ENCODE assay signal across 8 cellular contexts in the genomic region with DNA sequence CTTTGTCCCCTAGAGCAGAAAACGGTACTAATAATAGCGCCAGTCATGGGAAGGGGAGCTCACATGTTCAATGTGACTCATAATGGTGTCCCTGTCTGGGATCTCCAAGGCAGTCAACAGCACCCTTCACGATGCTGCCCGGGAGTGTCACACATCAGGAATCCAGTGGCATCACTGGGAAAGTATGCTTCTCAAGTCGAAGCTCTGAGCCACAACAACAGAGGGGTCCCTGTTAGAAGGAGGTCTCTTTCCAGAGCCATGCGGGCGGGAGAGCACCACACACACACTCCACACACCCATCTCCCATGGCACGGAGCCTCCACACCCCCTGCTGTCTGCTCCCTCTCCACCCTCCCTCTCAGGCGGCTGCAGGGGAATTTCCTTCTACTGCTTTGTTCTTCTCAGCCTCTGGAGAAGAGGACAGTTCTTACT.
DNase-seq lines count a peak whose midpoint lies in the region; ATAC-seq and TF ChIP-seq lines count a peak whose summit lies in the region.

No MANE protein-coding gene starts in this region.

- TF ChIP-seq POLR2A in gastrocnemius medialis (IDR thresholded peaks at IDR 0.05): no peak

- peak; percentile 39 for DNase-seq in HPDE6-E6E7 (ENCODE audit: extremely low spot score)
- DNase-seq in activated CD8-positive, alpha-beta T cell treated with anti-CD3 and anti-CD28 coated beads for 36 hours: peak; percentile 54
- DNase-seq in fibroblast of villous mesenchyme (ENCODE audit: low read depth): peak; percentile 93
- peak; percentile 15 to 59 for DNase-seq in gastrocnemius medialis
- DNase-seq in GM19238 (ENCODE audit: insufficient read length, low spot score): no peak
- no peak for DNase-seq in OCI-M2 (lab: John Stamatoyannopoulos, UW; ENCODE audit: unreplicated experiment)

- peaks cover 96% of the 10 kb centered on the region for H3K36me3 Mint-ChIP-seq in activated CD8-positive, alpha-beta T cell treated with anti-CD3 and anti-CD28 coated beads for 36 hours (ENCODE audit: low read depth)

- no peaks in the 10 kb centered on the region for H3K9me3 Mint-ChIP-seq in activated CD8-positive, alpha-beta T cell treated with anti-CD3 and anti-CD28 coated beads for 36 hours

- H3K4me3 Mint-ChIP-seq in activated CD8-positive, alpha-beta T cell treated with anti-CD3 and anti-CD28 coated beads for 36 hours: peak overlapping the region; percentile 68

- H3K4me1 ChIP-seq in gastrocnemius medialis: peaks cover 47 to 51% of the 10 kb centered on the region in 2 donors

- peaks cover 95% of the 10 kb centered on the region for H3K4me1 Mint-ChIP-seq in activated CD8-positive, alpha-beta T cell treated with anti-CD3 and anti-CD28 coated beads for 36 hours (ENCODE audit: low read depth)

- POLR2A ChIA-PET in activated CD8-positive, alpha-beta T cell treated with anti-CD3 and anti-CD28 coated beads for 36 hours (lab: Charles Lee): interaction anchor here (0.7 to 33.4 kb wide), 16 partner anchors 9 to 276 kb away, joined by 3 to 1082 read pairs (median 3); no protein-coding TSS in a partner anchor

- H3K9me3 ChIP-seq in gastrocnemius medialis: no peaks in the 10 kb centered on the region

- no peaks in the 10 kb centered on the region for H3K27me3 Mint-ChIP-seq in activated CD8-positive, alpha-beta T cell treated with anti-CD3 and anti-CD28 coated beads for 36 hours

- H3K27me3 ChIP-seq in gastrocnemius medialis: no peaks in the 10 kb centered on the region

- peak overlapping the region; percentile 68 to 73 (median 72) for H3K27ac ChIP-seq in gastrocnemius medialis

- H3K27ac Mint-ChIP-seq in activated CD8-positive, alpha-beta T cell treated with anti-CD3 and anti-CD28 coated beads for 36 hours: peak overlapping the region; percentile 97

- intact Hi-C loops in activated CD8-positive, alpha-beta T cell treated with anti-CD3 and anti-CD28 coated beads for 36 hours (cut with micrococcal nuclease): loop anchor here (5.0 kb wide), 1 partner anchor 45 kb away; no protein-coding TSS in a partner anchor
- intact Hi-C loops in gastrocnemius medialis (cut with DNase I; ENCODE audit: low total_unique reads): no loop called here

- ATAC-seq in activated CD8-positive, alpha-beta T cell treated with anti-CD3 and anti-CD28 coated beads for 36 hours: no peak
- ATAC-seq in gastrocnemius medialis (peak; percentile 68), GM18498 (IDR thresholded peaks at IDR 0.05; ENCODE audit: unreplicated experiment) (no peak)
- ATAC-seq in activated CD4-positive, CD25-positive, alpha-beta regulatory T cell treated with anti-CD3 and anti-CD28 coated beads, Interleukin-2, amount 50 U/mL, for 24 hours: no peak

- H3K4me3 ChIP-seq in fibroblast of villous mesenchyme (ENCODE audit: low read depth, low read length): no peak overlapping the region
- H3K4me3 ChIP-seq in gastrocnemius medialis: no peak overlapping the region

- CTCF ChIA-PET in activated CD8-positive, alpha-beta T cell treated with anti-CD3 and anti-CD28 coated beads for 36 hours (lab: Charles Lee): interaction anchor here (0.7 to 8.9 kb wide), 9 partner anchors 17 to 177 kb away, joined by 3 to 93 read pairs (median 6); no protein-coding TSS in a partner anchor

- TF ChIP-seq CTCF in activated CD8-positive, alpha-beta T cell treated with anti-CD3 and anti-CD28 coated beads for 36 hours (IDR thresholded peaks at IDR 0.05): no peak
- TF ChIP-seq CTCF in fibroblast of villous mesenchyme (IDR thresholded peaks at IDR 0.05; ENCODE audit: insufficient read depth, low read depth, low read length) (peak; percentile 27), gastrocnemius medialis (IDR thresholded peaks at IDR 0.05 in 4 of 5, conservative IDR thresholded peaks at IDR 0.05 in 1 of 5) (no peak)

- in situ Hi-C loops in gastrocnemius medialis (cut with MboI; ENCODE audit: low sequenced_read_pairs in 4 of 4): no loop called here

- peaks cover 0 to 6% of the 10 kb centered on the region in 2 donors for H3K36me3 ChIP-seq in gastrocnemius medialis

Comparison
In these comparisons a context has a peak if more than half of its experiments do, and no peak if none do; other contexts are left out.
1. DNase-seq: peak in HPDE6-E6E7 (single experiment), activated CD8-positive, alpha-beta T cell treated with anti-CD3 and anti-CD28 coated beads for 36 hours (single experiment), fibroblast of villous mesenchyme (single experiment) and gastrocnemius medialis (2 of 2); none in GM19238 (single experiment) and OCI-M2 (single experiment).
2. ATAC-seq: peak in gastrocnemius medialis (2 of 2); none in activated CD8-positive, alpha-beta T cell treated with anti-CD3 and anti-CD28 coated beads for 36 hours (single experiment), GM18498 (single experiment) and activated CD4-positive, CD25-positive, alpha-beta regulatory T cell treated with anti-CD3 and anti-CD28 coated beads, Interleukin-2, amount 50 U/mL, for 24 hours (0 of 2).